In genomic region chr3:173043757-173044156, GRCh38 we compare ENCODE assay signal across 39 cellular contexts.
"Had no signal": no experiment of that assay in that cellular context is flagged by ENCODE, and none has a peak within 500 bp of the region (broad histone marks: within the 10 kb centered on the region; RNA-seq: fewer than 3 reads in every experiment).

No MANE protein-coding gene starts in this region.

- H3K27ac ChIP-seq: adrenal gland, ascending aorta, body of pancreas, brain microvascular endothelial cell, breast epithelium, cardiac muscle cell had no signal

- H3K27ac Mint-ChIP-seq: activated naive CD4-positive, alpha-beta T cell treated with anti-CD3 and anti-CD28 coated beads for 36 hours; activated naive CD4-positive, alpha-beta T cell treated with anti-CD3 and anti-CD28 coated beads, Interleukin-2, amount 10 ng/mL, durations not matched to agents 7 days and 5 days; activated naive CD4-positive, alpha-beta T cell treated with anti-CD3 and anti-CD28 coated beads, Interleukin-2, amount 50 U/mL, for 24 hours; activated naive CD4-positive, alpha-beta T cell treated with anti-CD3 and anti-CD28 coated beads, Interleukin-2, amount 50 U/mL, for 72 hours; activated naive CD8-positive, alpha-beta T cell; activated naive CD8-positive, alpha-beta T cell treated with anti-CD3 and anti-CD28 coated beads for 36 hours; activated naive CD8-positive, alpha-beta T cell treated with anti-CD3 and anti-CD28 coated beads, Interleukin-2, amount 10 ng/mL, durations not matched to agents 7 days and 5 days; activated naive CD8-positive, alpha-beta T cell treated with anti-CD3 and anti-CD28 coated beads, Interleukin-2, amount 50 U/mL, for 24 hours; activated T-cell treated with anti-CD3 and anti-CD28 coated beads, Interleukin-2, amount 50 U/mL, for 24 hours; activated T-cell treated with anti-CD3 and anti-CD28 coated beads, Interleukin-2, amount 50 U/mL, for 72 hours; activated T-helper 1 cell treated with anti-CD3 and anti-CD28 coated beads, Interleukin-12 subunit alpha, Interleukin-12 subunit beta, Interleukin-2, Interleukin-4 antibody, amounts not matched to agents 30 ng/mL and 10 ng/mL and 1 ng/mL, durations not matched to agents 14 hours and 24 hours and 36 hours; activated T-helper 17 cell treated with anti-CD3 and anti-CD28 coated beads, Interleukin-2, amount 50 U/mL, for 72 hours; activated T-helper 2 cell treated with anti-CD3 and anti-CD28 coated beads, Interferon-gamma antibody, Interleukin-2, Interleukin-4, amounts not matched to agents 10 μg/mL and 5 μg/mL and 100 μg/mL, durations not matched to agents 14 hours and 24 hours and 36 hours; brain had no signal

- H3K36me3 Mint-ChIP-seq: activated naive CD4-positive, alpha-beta T cell treated with anti-CD3 and anti-CD28 coated beads, Interleukin-2, amount 10 ng/mL, durations not matched to agents 7 days and 5 days; activated naive CD4-positive, alpha-beta T cell treated with anti-CD3 and anti-CD28 coated beads, Interleukin-2, amount 50 U/mL, for 24 hours; activated naive CD4-positive, alpha-beta T cell treated with anti-CD3 and anti-CD28 coated beads, Interleukin-2, amount 50 U/mL, for 72 hours; activated naive CD8-positive, alpha-beta T cell; activated naive CD8-positive, alpha-beta T cell treated with anti-CD3 and anti-CD28 coated beads for 36 hours; activated naive CD8-positive, alpha-beta T cell treated with anti-CD3 and anti-CD28 coated beads, Interleukin-2, amount 10 ng/mL, durations not matched to agents 7 days and 5 days; brain had no signal

- H3K9me3 ChIP-seq: adrenal gland, ascending aorta, body of pancreas, breast epithelium had no signal

- H3K27me3 ChIP-seq: adrenal gland, ascending aorta, body of pancreas, brain microvascular endothelial cell, breast epithelium, cardiac muscle cell had no signal

- ATAC-seq: activated naive CD4-positive, alpha-beta T cell treated with anti-CD3 and anti-CD28 coated beads, Interleukin-2, amount 50 U/mL, for 72 hours; activated naive CD8-positive, alpha-beta T cell treated with anti-CD3 and anti-CD28 coated beads, Interleukin-2, amount 50 U/mL, for 24 hours; activated T-cell treated with anti-CD3 and anti-CD28 coated beads, Interleukin-2, amount 50 U/mL, for 4 hours; activated T-cell treated with anti-CD3 and anti-CD28 coated beads, Interleukin-2, amount 50 U/mL, for 72 hours; activated T-helper 17 cell treated with anti-CD3 and anti-CD28 coated beads, Interleukin-2, amount 50 U/mL, for 72 hours; body of pancreas had no signal

- H3K27me3 Mint-ChIP-seq: activated naive CD4-positive, alpha-beta T cell treated with anti-CD3 and anti-CD28 coated beads, Interleukin-2, amount 10 ng/mL, durations not matched to agents 7 days and 5 days; activated naive CD4-positive, alpha-beta T cell treated with anti-CD3 and anti-CD28 coated beads, Interleukin-2, amount 50 U/mL, for 24 hours; activated naive CD8-positive, alpha-beta T cell; activated naive CD8-positive, alpha-beta T cell treated with anti-CD3 and anti-CD28 coated beads for 36 hours; activated naive CD8-positive, alpha-beta T cell treated with anti-CD3 and anti-CD28 coated beads, Interleukin-2, amount 10 ng/mL, durations not matched to agents 7 days and 5 days; activated naive CD8-positive, alpha-beta T cell treated with anti-CD3 and anti-CD28 coated beads, Interleukin-2, amount 50 U/mL, for 24 hours; activated T-cell treated with anti-CD3 and anti-CD28 coated beads, Interleukin-2, amount 50 U/mL, for 24 hours; activated T-helper 17 cell treated with anti-CD3 and anti-CD28 coated beads, Interleukin-2, amount 50 U/mL, for 72 hours; brain; central memory CD8-positive, alpha-beta T cell had no signal

- FAIRE-seq: astrocyte, bronchial epithelial cell had no signal

- H3K4me1 ChIP-seq: adrenal gland, ascending aorta, body of pancreas, breast epithelium had no signal

- H3K9me3 Mint-ChIP-seq: activated naive CD4-positive, alpha-beta T cell treated with anti-CD3 and anti-CD28 coated beads for 36 hours; activated naive CD4-positive, alpha-beta T cell treated with anti-CD3 and anti-CD28 coated beads, Interleukin-2, amount 10 ng/mL, durations not matched to agents 7 days and 5 days; activated naive CD4-positive, alpha-beta T cell treated with anti-CD3 and anti-CD28 coated beads, Interleukin-2, amount 50 U/mL, for 24 hours; activated naive CD4-positive, alpha-beta T cell treated with anti-CD3 and anti-CD28 coated beads, Interleukin-2, amount 50 U/mL, for 72 hours; activated naive CD8-positive, alpha-beta T cell treated with anti-CD3 and anti-CD28 coated beads for 36 hours; activated naive CD8-positive, alpha-beta T cell treated with anti-CD3 and anti-CD28 coated beads, Interleukin-2, amount 10 ng/mL, durations not matched to agents 7 days and 5 days; activated naive CD8-positive, alpha-beta T cell treated with anti-CD3 and anti-CD28 coated beads, Interleukin-2, amount 50 U/mL, for 24 hours; activated T-cell treated with anti-CD3 and anti-CD28 coated beads, Interleukin-2, amount 50 U/mL, for 24 hours; activated T-cell treated with anti-CD3 and anti-CD28 coated beads, Interleukin-2, amount 50 U/mL, for 4 hours; activated T-cell treated with anti-CD3 and anti-CD28 coated beads, Interleukin-2, amount 50 U/mL, for 72 hours; activated T-helper 1 cell treated with anti-CD3 and anti-CD28 coated beads, Interleukin-12 subunit alpha, Interleukin-12 subunit beta, Interleukin-2, Interleukin-4 antibody, amounts not matched to agents 30 ng/mL and 10 ng/mL and 1 ng/mL, durations not matched to agents 14 hours and 24 hours and 36 hours; activated T-helper 17 cell treated with anti-CD3 and anti-CD28 coated beads, Interleukin-2, amount 50 U/mL, for 72 hours; activated T-helper 2 cell treated with anti-CD3 and anti-CD28 coated beads, Interferon-gamma antibody, Interleukin-2, Interleukin-4, amounts not matched to agents 10 μg/mL and 5 μg/mL and 100 μg/mL, durations not matched to agents 14 hours and 24 hours and 36 hours had no signal

- H3K36me3 ChIP-seq: adrenal gland, ascending aorta, brain microvascular endothelial cell, breast epithelium, cardiac muscle cell had no signal

- DNase-seq: activated effector memory CD4-positive, alpha-beta T cell treated with anti-CD3 and anti-CD28 coated beads, Interleukin-2, amount 50 U/mL, for 16 hours; activated effector memory CD4-positive, alpha-beta T cell treated with Interleukin-2 at 50 U/mL for 16 hours; activated gamma-delta T cell; activated gamma-delta T cell treated with Interleukin-2 at 50 U/mL for 16 hours; activated naive CD4-positive, alpha-beta T cell; activated naive CD4-positive, alpha-beta T cell treated with anti-CD3 and anti-CD28 coated beads for 36 hours; activated naive CD4-positive, alpha-beta T cell treated with anti-CD3 and anti-CD28 coated beads, Interleukin-2, amount 10 ng/mL, durations not matched to agents 7 days and 5 days; activated naive CD4-positive, alpha-beta T cell treated with anti-CD3 and anti-CD28 coated beads, Interleukin-2, amount 50 U/mL, for 16 hours; activated naive CD4-positive, alpha-beta T cell treated with Interleukin-2 at 50 U/mL for 16 hours; activated naive CD8-positive, alpha-beta T cell treated with anti-CD3 and anti-CD28 coated beads for 36 hours; activated naive CD8-positive, alpha-beta T cell treated with anti-CD3 and anti-CD28 coated beads, Interleukin-2, amount 10 ng/mL, durations not matched to agents 7 days and 5 days; activated naive CD8-positive, alpha-beta T cell treated with anti-CD3 and anti-CD28 coated beads, Interleukin-2, amount 50 U/mL, for 24 hours; activated T-cell treated with anti-CD3 and anti-CD28 coated beads, Interleukin-2, amount 50 U/mL, for 24 hours; activated T-cell treated with anti-CD3 and anti-CD28 coated beads, Interleukin-2, amount 50 U/mL, for 4 hours; activated T-cell treated with anti-CD3 and anti-CD28 coated beads, Interleukin-2, amount 50 U/mL, for 48 hours; activated T-cell treated with anti-CD3 and anti-CD28 coated beads, Interleukin-2, amount 50 U/mL, for 72 hours; adrenal gland; amniotic stem cell; amygdala; anterior cingulate cortex; aorta; body of pancreas; brain microvascular endothelial cell; caudate nucleus; central memory CD4-positive, alpha-beta T cell; cerebellar nuclear complex had no signal

- H3K4me1 Mint-ChIP-seq: activated naive CD4-positive, alpha-beta T cell treated with anti-CD3 and anti-CD28 coated beads, Interleukin-2, amount 10 ng/mL, durations not matched to agents 7 days and 5 days; activated naive CD4-positive, alpha-beta T cell treated with anti-CD3 and anti-CD28 coated beads, Interleukin-2, amount 50 U/mL, for 24 hours; activated naive CD8-positive, alpha-beta T cell treated with anti-CD3 and anti-CD28 coated beads for 36 hours; activated naive CD8-positive, alpha-beta T cell treated with anti-CD3 and anti-CD28 coated beads, Interleukin-2, amount 10 ng/mL, durations not matched to agents 7 days and 5 days; activated naive CD8-positive, alpha-beta T cell treated with anti-CD3 and anti-CD28 coated beads, Interleukin-2, amount 50 U/mL, for 24 hours; activated T-helper 17 cell treated with anti-CD3 and anti-CD28 coated beads, Interleukin-2, amount 50 U/mL, for 72 hours; brain; central memory CD8-positive, alpha-beta T cell had no signal

- H3K4me3 Mint-ChIP-seq: activated naive CD4-positive, alpha-beta T cell treated with anti-CD3 and anti-CD28 coated beads for 36 hours; activated naive CD4-positive, alpha-beta T cell treated with anti-CD3 and anti-CD28 coated beads, Interleukin-2, amount 10 ng/mL, durations not matched to agents 7 days and 5 days; activated naive CD4-positive, alpha-beta T cell treated with anti-CD3 and anti-CD28 coated beads, Interleukin-2, amount 50 U/mL, for 24 hours; activated naive CD8-positive, alpha-beta T cell; activated naive CD8-positive, alpha-beta T cell treated with anti-CD3 and anti-CD28 coated beads for 36 hours; activated naive CD8-positive, alpha-beta T cell treated with anti-CD3 and anti-CD28 coated beads, Interleukin-2, amount 10 ng/mL, durations not matched to agents 7 days and 5 days; activated naive CD8-positive, alpha-beta T cell treated with anti-CD3 and anti-CD28 coated beads, Interleukin-2, amount 50 U/mL, for 24 hours; activated T-cell treated with anti-CD3 and anti-CD28 coated beads, Interleukin-2, amount 50 U/mL, for 24 hours; activated T-cell treated with anti-CD3 and anti-CD28 coated beads, Interleukin-2, amount 50 U/mL, for 4 hours; activated T-cell treated with anti-CD3 and anti-CD28 coated beads, Interleukin-2, amount 50 U/mL, for 72 hours; activated T-helper 1 cell treated with anti-CD3 and anti-CD28 coated beads, Interleukin-12 subunit alpha, Interleukin-12 subunit beta, Interleukin-2, Interleukin-4 antibody, amounts not matched to agents 30 ng/mL and 10 ng/mL and 1 ng/mL, durations not matched to agents 14 hours and 24 hours and 36 hours; activated T-helper 17 cell treated with anti-CD3 and anti-CD28 coated beads, Interleukin-2, amount 50 U/mL, for 72 hours; brain; central memory CD8-positive, alpha-beta T cell had no signal

- H3K4me3 ChIP-seq: adrenal gland, ascending aorta, body of pancreas, breast epithelium, cardiac muscle cell had no signal
